Comparison of ENCODE assay signal across 16 cellular contexts in the genomic region with DNA sequence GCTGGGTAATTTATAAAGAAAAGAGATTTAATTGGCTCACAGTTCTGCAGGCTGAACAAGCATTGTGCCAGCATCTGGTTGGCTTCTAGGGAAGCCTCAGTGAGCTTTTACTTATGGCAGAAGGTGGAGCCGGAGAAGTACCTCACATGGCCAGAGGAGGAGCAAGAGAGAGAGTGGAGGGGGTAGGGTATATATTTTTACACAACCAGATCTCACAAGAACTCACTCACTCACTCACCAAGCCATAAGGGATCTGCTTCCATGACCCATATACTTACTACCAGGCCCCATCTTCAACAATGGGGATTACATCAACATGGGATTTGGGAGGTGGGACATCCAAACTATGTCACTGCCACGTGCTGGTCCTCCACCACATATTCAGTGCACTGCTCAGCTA.
DNase-seq lines count a peak whose midpoint lies in the region; ATAC-seq, FAIRE-seq and TF ChIP-seq lines count a peak whose summit lies in the region.
"Had no signal": no experiment of that assay in that cellular context is flagged by ENCODE, and none has a peak within 500 bp of the region (broad histone marks: within the 10 kb centered on the region; RNA-seq: fewer than 3 reads in every experiment).

No MANE protein-coding gene starts in this region.

- H3K27ac ChIP-seq in C4-2B, result no peak overlapping the region
- no peak overlapping the region for H3K27ac ChIP-seq in OCI-LY7 (ENCODE audit: low read depth, low read length, poor library complexity, severe bottlenecking)
- H3K27ac ChIP-seq: parathyroid adenoma, SJCRH30 had no signal

- peak; percentile 39 for TF ChIP-seq CTCF in C4-2B (conservative IDR thresholded peaks at IDR 0.05)
- peak; percentile 48 for TF ChIP-seq CTCF in GM12864 (IDR thresholded peaks at IDR 0.05; ENCODE audit: low read depth, low read length, missing control alignments)
- TF ChIP-seq CTCF in OCI-LY7 (conservative IDR thresholded peaks at IDR 0.05; ENCODE audit: low read length), result peak; percentile 56

- no peak for FAIRE-seq in H54 (lab: Jason Lieb, UNC)

- no peaks in the 10 kb centered on the region for H3K36me3 ChIP-seq in OCI-LY7 (ENCODE audit: insufficient read depth, low read length)
- H3K36me3 ChIP-seq: SJCRH30 had no signal

- H3K4me3 ChIP-seq in GM12864 (ENCODE audit: low read depth, low read length) (no peak overlapping the region), OCI-LY7 (ENCODE audit: low read depth, low read length, poor library complexity, severe bottlenecking) (no peak overlapping the region)
- H3K4me3 ChIP-seq: SJCRH30 had no signal

- H3K9me2 ChIP-seq in OCI-LY7 (ENCODE audit: insufficient read depth, low read length), result no peaks in the 10 kb centered on the region

- CTCF ChIA-PET in OCI-LY7 (lab: Charles Lee; ENCODE audit: unreplicated experiment), result interaction anchor here (0.6 kb wide), 1 partner anchor 33 kb away, joined by 4 read pairs; no protein-coding TSS in a partner anchor

- H3K4me2 ChIP-seq in OCI-LY7 (ENCODE audit: low read length), result no peak overlapping the region

- BruUV-seq in OCI-LY7 (replicated peaks; lab: Mats Ljungman, UMichigan), result no TSS peak

- H3K9me3 ChIP-seq in OCI-LY7 (ENCODE audit: low read length), result no peaks in the 10 kb centered on the region
- H3K9me3 ChIP-seq: SJCRH30 had no signal

- ATAC-seq in GM18867 (IDR thresholded peaks at IDR 0.05; ENCODE audit: unreplicated experiment), result no peak
- no peak for ATAC-seq in HG02885 (IDR thresholded peaks at IDR 0.05; ENCODE audit: poor library complexity, unreplicated experiment)

- DNase-seq in GM12864 (ENCODE audit: low read depth) (no peak), OCI-LY7 (ENCODE audit: low spot score) (no peak), erythroblast (lab: John Stamatoyannopoulos, UW) (peak; percentile 5 to 21), H54 (ENCODE audit: insufficient read length, low spot score) (no peak), dedifferentiated amniotic fluid mesenchymal stem cell (ENCODE audit: extremely low spot score) (no peak)
- DNase-seq: activated B cell treated with CpG ODN at 0.5 μM for 24 hours; activated T-cell treated with anti-CD3 and anti-CD28 coated beads, Interleukin-2, amount 50 U/mL, for 24 hours; CD4-positive, alpha-beta memory T cell; islet precursor cell; NCI-H146; NCI-H748 treated with DMSO at 0.1 percent for 48 hours; SJCRH30 had no signal

- no peak for TF ChIP-seq POLR2A in erythroblast (IDR thresholded peaks at IDR 0.05; ENCODE audit: low read length)
- TF ChIP-seq POLR2A in H54 (IDR thresholded peaks at IDR 0.05; ENCODE audit: low read depth, low read length), result no peak

- intact Hi-C loops in OCI-LY7 (cut with micrococcal nuclease; ENCODE audit: unreplicated experiment), result no loop called here

- H2AFZ ChIP-seq in OCI-LY7 (ENCODE audit: low read length), result no peak overlapping the region
- H2AFZ ChIP-seq: parathyroid adenoma had no signal

- H4K20me1 ChIP-seq in OCI-LY7 (ENCODE audit: insufficient read depth, low read length), result no peaks in the 10 kb centered on the region

- no peaks in the 10 kb centered on the region for H3K79me2 ChIP-seq in OCI-LY7 (ENCODE audit: insufficient read depth, low read depth, low read length)
- H3K79me2 ChIP-seq: parathyroid adenoma had no signal

- POLR2A ChIA-PET in OCI-LY7 (lab: Charles Lee), result interaction anchor here (1.5 kb wide), 1 partner anchor 12 kb away, joined by 3 read pairs; no protein-coding TSS in a partner anchor

- H3K4me1 ChIP-seq in OCI-LY7 (ENCODE audit: insufficient read depth, low read length, poor library complexity, severe bottlenecking), result no peaks in the 10 kb centered on the region
- H3K4me1 ChIP-seq: parathyroid adenoma, SJCRH30 had no signal

Comparison
In these comparisons a context has a peak if more than half of its experiments do, and no peak if none do; other contexts are left out.
1. DNase-seq: peak in erythroblast (2 of 2); none in GM12864 (single experiment), OCI-LY7 (single experiment), H54 (single experiment) and dedifferentiated amniotic fluid mesenchymal stem cell (single experiment).
2. Peak in every context shown above with its lines, with median percentiles within 50 percentile points of each other: CTCF ChIP-seq.